22 cellular contexts compared by ENCODE assay signal in the genomic region with DNA sequence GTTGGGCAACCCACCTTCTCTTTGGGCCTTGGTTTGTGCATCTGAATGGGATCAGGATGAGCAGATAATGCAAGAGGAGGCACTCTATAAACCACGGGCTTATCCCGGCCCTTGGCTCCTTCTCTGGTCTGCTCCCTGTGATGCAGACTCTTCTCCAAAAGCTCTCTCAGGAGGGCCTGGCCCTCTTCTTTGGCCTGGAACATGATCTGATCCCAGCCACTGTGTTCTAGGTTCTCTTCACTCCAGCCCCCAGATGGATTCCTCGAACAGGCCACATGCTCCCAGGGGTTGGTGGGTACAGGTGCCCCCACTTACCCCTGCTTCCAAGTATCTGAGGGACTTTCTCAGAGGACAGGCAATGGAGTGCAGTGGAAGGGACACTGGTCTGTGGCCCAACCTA. TPM values are rescaled to one million over a fixed set of nuclear protein-coding genes. Genes with fewer than 3 reads are reported as not detected.
DNase-seq lines count a peak whose midpoint lies in the region; ATAC-seq, FAIRE-seq and TF ChIP-seq lines count a peak whose summit lies in the region.
"Had no signal": no experiment of that assay in that cellular context is flagged by ENCODE, and none has a peak within 500 bp of the region (broad histone marks: within the 10 kb centered on the region; RNA-seq: fewer than 3 reads in every experiment).

No MANE protein-coding gene starts in this region.

- peak overlapping the region; percentile 90 for H3K27ac ChIP-seq in left ventricle myocardium inferior (replicated peaks)
- peak overlapping the region; percentile 97 for H3K27ac ChIP-seq in right cardiac atrium (ENCODE audit: low read length)
- H3K27ac ChIP-seq in pancreas = peak overlapping the region; percentile 30 to 92 (median 83)
- H3K27ac ChIP-seq in vagina = peak overlapping the region; percentile 42
- no peak overlapping the region for H3K27ac ChIP-seq in prostate gland

- no peak overlapping the region for H3K4me3 ChIP-seq in left ventricle myocardium inferior
- no peak overlapping the region for H3K4me3 ChIP-seq in right cardiac atrium (ENCODE audit: low read length)
- no peak overlapping the region for H3K4me3 ChIP-seq in pancreas
- H3K4me3 ChIP-seq in vagina = no peak overlapping the region
- no peak overlapping the region for H3K4me3 ChIP-seq in prostate gland
- H3K4me3 ChIP-seq: colonic mucosa had no signal

- FAIRE-seq in pancreas (lab: Jason Lieb, UNC) = no peak
- FAIRE-seq: endometrium, G401.6, H54 had no signal

- H3K4me1 ChIP-seq in left ventricle myocardium inferior (peaks cover 46% of the 10 kb centered on the region), right cardiac atrium (ENCODE audit: control insufficient read depth, insufficient read depth, low read length) (peaks cover 19% of the 10 kb centered on the region), pancreas (peaks cover 11 to 21% (median 20%) of the 10 kb centered on the region in 3 donors), vagina (peaks cover 14% of the 10 kb centered on the region), prostate gland (replicated peaks) (no peaks in the 10 kb centered on the region)

- no peak for TF ChIP-seq POLR2A in vagina (IDR thresholded peaks at IDR 0.05)
- TF ChIP-seq POLR2A in prostate gland (IDR thresholded peaks at IDR 0.05) = no peak

- H3K27me3 ChIP-seq in left ventricle myocardium inferior (ENCODE audit: low read depth) (no peaks in the 10 kb centered on the region), right cardiac atrium (ENCODE audit: control insufficient read depth, insufficient read depth) (no peaks in the 10 kb centered on the region), pancreas (no peaks in the 10 kb centered on the region), vagina (no peaks in the 10 kb centered on the region), prostate gland (replicated peaks; ENCODE audit: insufficient read depth) (no peaks in the 10 kb centered on the region)
- H3K27me3 ChIP-seq: colonic mucosa had no signal

- ATAC-seq in left ventricle myocardium superior (no peak), right cardiac atrium (no peak), pancreas (no peak), HG02852 (IDR thresholded peaks at IDR 0.05; ENCODE audit: unreplicated experiment) (no peak)

- 88% methylated on average over 3 of the region's 3 CpGs for WGBS in right cardiac atrium
- WGBS in pancreas, 2 donors = 92 to 93% methylated on average over 3 of the region's 3 CpGs
- WGBS in prostate gland = 97% methylated on average over 3 of the region's 3 CpGs

- H3K9me3 ChIP-seq in left ventricle myocardium inferior (replicated peaks) (no peaks in the 10 kb centered on the region), right cardiac atrium (ENCODE audit: control insufficient read depth, low read length) (no peaks in the 10 kb centered on the region), pancreas (no peaks in the 10 kb centered on the region), vagina (no peaks in the 10 kb centered on the region), prostate gland (no peaks in the 10 kb centered on the region)
- H3K9me3 ChIP-seq: colonic mucosa had no signal

- TF ChIP-seq CTCF in left ventricle myocardium inferior (IDR thresholded peaks at IDR 0.05; ENCODE audit: borderline replicate concordance) (no peak), pancreas (IDR thresholded peaks at IDR 0.05) (no peak), vagina (IDR thresholded peaks at IDR 0.05) (no peak), prostate gland (IDR thresholded peaks at IDR 0.05) (no peak)

- H3K36me3 ChIP-seq in left ventricle myocardium inferior (peaks cover 23% of the 10 kb centered on the region), pancreas (no peaks in the 10 kb centered on the region), vagina (no peaks in the 10 kb centered on the region), prostate gland (no peaks in the 10 kb centered on the region)
- H3K36me3 ChIP-seq: colonic mucosa had no signal

- intact Hi-C loops in left ventricle myocardium inferior (cut with micrococcal nuclease) (no loop called here), left ventricle myocardium superior (cut with micrococcal nuclease) (no loop called here), right cardiac atrium (cut with DNase I) (no loop called here), pancreas (cut with DNase I) (no loop called here), vagina (cut with DNase I) (no loop called here), prostate gland (cut with DNase I) (no loop called here)

- DNase-seq in left ventricle myocardium inferior (no peak), left ventricle myocardium superior (no peak), right cardiac atrium (no peak), pancreas (no peak), vagina (ENCODE audit: extremely low spot score in 2 of 2) (no peak), prostate gland (ENCODE audit: low spot score) (no peak), NCI-H1092 (lab: John Stamatoyannopoulos, UW) (no peak)
- DNase-seq: ACHN; activated B cell treated with CpG ODN at 0.5 μM for 24 hours; activated CD4-positive, alpha-beta memory T cell treated with anti-CD3 and anti-CD28 coated beads for 36 hours; activated naive CD4-positive, alpha-beta T cell treated with anti-CD3 and anti-CD28 coated beads, Interleukin-2, amount 50 U/mL, for 16 hours; activated T-cell treated with anti-CD3 and anti-CD28 coated beads, Interleukin-2, amount 50 U/mL, for 24 hours; CD4-positive, CD25-positive, alpha-beta regulatory T cell; colonic mucosa; kidney glomerular epithelial cell; NCI-H1417 treated with DMSO at 0.1 percent for 48 hours; NCI-H774; stimulated activated CD4-positive, alpha-beta T cell treated with anti-CD3 and anti-CD28 coated beads, Interleukin-4, amount 100 ng/mL, for 24 hours had no signal

RNA-seq across cellular contexts. Expression of a gene that starts 8.7 kb away (rescaled TPM):
- total RNA-seq in left ventricle myocardium inferior (2.7 TPM), left ventricle myocardium superior (11.9 TPM), right cardiac atrium (1 to 10 TPM; 1.6 to 2.5 (median 1.9) TPM), pancreas (1 to 10 TPM in 1 of 6 donors, under 1 TPM in 5; 0.32 to 1.5 (median 0.67) TPM), vagina (1.2 TPM), prostate gland (1 to 10 TPM in 1 of 2 donors, under 1 TPM in 1; 0.55 to 6.8 TPM)
- polyA plus RNA-seq in right cardiac atrium (2.0 TPM), pancreas (1 to 10 TPM; 2.0 TPM)

RNA-seq across cellular contexts. Expression of a gene that starts 35.0 kb away (rescaled TPM):
- 23.4 TPM for total RNA-seq in left ventricle myocardium inferior
- 28.6 TPM for total RNA-seq in left ventricle myocardium superior
- total RNA-seq in right cardiac atrium = 10 to 100 TPM; 12.6 to 23.1 (median 17.1) TPM
- polyA plus RNA-seq in right cardiac atrium = 9.9 TPM
- total RNA-seq in pancreas = 10 to 100 TPM in 4 of 6 donors, 1 to 10 TPM in 2; 4.6 to 19.4 (median 12.7) TPM
- polyA plus RNA-seq in pancreas = 10 to 100 TPM in 1 of 2 donors, 1 to 10 TPM in 1; 10.0 to 16.1 TPM
- 51.3 TPM for total RNA-seq in vagina
- 10 to 100 TPM; 13.6 to 23.1 TPM for total RNA-seq in prostate gland

Comparison
In these comparisons a context has a peak if more than half of its experiments do, and no peak if none do; other contexts are left out.
1. H3K27ac ChIP-seq: peak in left ventricle myocardium inferior (single experiment), right cardiac atrium (single experiment), pancreas (4 of 4) and vagina (single experiment); none in prostate gland (0 of 2).